Comparison of ENCODE assay signal across 1 cellular context in genomic region chr3:4409415-4409814, GRCh38.
TF ChIP-seq lines count a peak whose summit lies in the region.

No MANE protein-coding gene starts in this region.

TF ChIP-seq in GM23338, 12 proteins besides CTCF, POLR2A, EP300 and RAD21 (continued from another document):
- TF ChIP-seq ZNF462 (CRISPR knock-in tag; IDR thresholded peaks at IDR 0.05) (no peak), NANOG (IDR thresholded peaks at IDR 0.05; ENCODE audit: borderline replicate concordance) (no peak), STAT1 (IDR thresholded peaks at IDR 0.05; ENCODE audit: unreplicated experiment) (no peak), EZH2phosphoT487 (IDR thresholded peaks at IDR 0.05; ENCODE audit: unreplicated experiment) (no peak), REST (IDR thresholded peaks at IDR 0.05; ENCODE audit: unreplicated experiment) (no peak), ZNF114 (CRISPR knock-in tag; IDR thresholded peaks at IDR 0.05) (no peak)
